8 cellular contexts compared by ENCODE assay signal in the genomic region with DNA sequence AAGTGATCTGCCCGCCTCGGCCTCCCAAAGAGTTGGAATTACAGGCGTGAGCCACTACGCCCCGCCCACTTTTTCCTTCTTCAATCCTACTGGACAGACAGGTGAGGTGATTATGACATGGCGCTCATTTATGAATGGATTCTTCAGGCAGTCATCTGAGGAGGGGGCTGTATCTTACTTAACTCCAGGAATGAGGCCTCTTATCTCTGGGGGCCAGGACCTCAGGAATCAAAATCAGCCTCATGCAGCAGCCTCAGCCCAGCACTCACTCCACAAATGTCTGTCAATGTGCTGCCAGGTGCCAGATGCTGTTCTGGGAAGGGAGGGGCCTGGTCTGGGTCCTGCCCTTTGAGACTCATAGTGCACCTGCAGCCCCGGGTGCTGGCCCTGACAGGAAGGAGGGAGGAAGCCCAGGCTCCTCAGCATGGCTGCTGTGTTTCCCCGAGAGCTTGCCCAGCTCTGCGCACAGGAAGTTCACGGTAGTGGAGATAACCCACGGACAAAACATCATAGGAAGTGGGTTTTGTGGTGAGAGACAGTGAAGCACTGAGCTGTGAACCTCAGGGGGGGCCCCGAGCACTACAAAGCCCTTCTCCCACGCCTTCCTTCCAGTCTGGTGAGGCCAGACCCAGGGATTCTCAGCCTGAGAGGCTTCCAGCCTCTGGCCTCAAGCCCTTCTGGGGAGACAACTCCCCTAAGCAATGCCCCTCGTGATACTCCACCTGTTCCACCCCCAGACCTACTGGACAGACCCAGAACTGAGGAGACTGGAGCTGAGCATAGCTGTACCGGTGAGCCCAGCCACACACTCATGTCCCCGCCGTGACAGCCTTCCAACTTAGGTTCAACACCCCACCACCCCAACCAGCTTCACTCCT. TPM values are rescaled to one million over a fixed set of nuclear protein-coding genes. Genes with fewer than 3 reads are reported as not detected.
DNase-seq lines count a peak whose midpoint lies in the region; ATAC-seq lines count a peak whose summit lies in the region.

No MANE protein-coding gene starts in this region.

- peak overlapping the region in 1 of 2 experiments; percentile 48 for H3K18ac ChIP-seq in mesenchymal stem cell (ENCODE audit: low read depth in 1 of 2, low read length in 2 of 2)

- H3K27ac Mint-ChIP-seq in activated naive CD4-positive, alpha-beta T cell treated with anti-CD3 and anti-CD28 coated beads, Interleukin-2, amount 10 ng/mL, durations not matched to agents 7 days and 5 days = peak overlapping the region; percentile 86
- peak overlapping the region; percentile 62 for H3K27ac Mint-ChIP-seq in stimulated activated effector memory CD8-positive, alpha-beta T cell treated with anti-CD3 and anti-CD28 coated beads, Interleukin-12 subunit alpha, Interleukin-12 subunit beta, amount 100 ng/mL, for 72 hours

- H2BK120ac ChIP-seq in mesenchymal stem cell (ENCODE audit: low read depth, low read length) = no peak overlapping the region

- CTCF ChIA-PET in activated naive CD4-positive, alpha-beta T cell treated with anti-CD3 and anti-CD28 coated beads, Interleukin-2, amount 10 ng/mL, durations not matched to agents 7 days and 5 days (lab: Charles Lee) = interaction anchor here (0.6 to 1.4 kb wide), 6 partner anchors 20 to 656 kb away, joined by 3 to 4 read pairs (median 3); no protein-coding TSS in a partner anchor

- H3K14ac ChIP-seq in mesenchymal stem cell (ENCODE audit: low read length in 2 of 2) = peak overlapping the region in 1 of 2 experiments; percentile 11

- peak overlapping the region; percentile 21 to 37 for H2BK12ac ChIP-seq in mesenchymal stem cell (ENCODE audit: low read length in 2 of 2)

- H3K27ac ChIP-seq in mesenchymal stem cell (ENCODE audit: low read length, poor library complexity, severe bottlenecking) = peak overlapping the region; percentile 24

- 76% methylated on average over 14 of the region's 17 CpGs for WGBS in mesenchymal stem cell

- DNase-seq in CMK (ENCODE audit: low read depth) = peak; percentile 92
- DNase-seq in T follicular helper cell (ENCODE audit: low read depth) = peak; percentile 84
- peak; percentile 96 for DNase-seq in activated naive CD4-positive, alpha-beta T cell treated with anti-CD3 and anti-CD28 coated beads, Interleukin-2, amount 10 ng/mL, durations not matched to agents 7 days and 5 days
- DNase-seq in mesenchymal stem cell = no peak
- DNase-seq in stimulated activated effector memory CD8-positive, alpha-beta T cell treated with anti-CD3 and anti-CD28 coated beads, Interleukin-12 subunit alpha, Interleukin-12 subunit beta, amount 100 ng/mL, for 72 hours (ENCODE audit: low spot score in 2 of 2) = peak; percentile 72 to 92
- DNase-seq in HPDE6-E6E7 (ENCODE audit: extremely low spot score) = no peak

- peaks cover 63% of the 10 kb centered on the region for H3K4me1 Mint-ChIP-seq in activated naive CD4-positive, alpha-beta T cell treated with anti-CD3 and anti-CD28 coated beads, Interleukin-2, amount 10 ng/mL, durations not matched to agents 7 days and 5 days
- peaks cover 50% of the 10 kb centered on the region for H3K4me1 Mint-ChIP-seq in stimulated activated effector memory CD8-positive, alpha-beta T cell treated with anti-CD3 and anti-CD28 coated beads, Interleukin-12 subunit alpha, Interleukin-12 subunit beta, amount 100 ng/mL, for 72 hours

- H3K23ac ChIP-seq in mesenchymal stem cell (ENCODE audit: low read length in 2 of 2) = peak overlapping the region in 1 of 2 experiments; percentile 14

- no peak overlapping the region for H3K4ac ChIP-seq in mesenchymal stem cell (ENCODE audit: low read depth in 1 of 2, low read length in 2 of 2)

- H3K4me1 ChIP-seq in mesenchymal stem cell (ENCODE audit: control insufficient read depth, insufficient read depth, low read depth, low read length) = peaks cover 19% of the 10 kb centered on the region

- no peak overlapping the region for H2AFZ ChIP-seq in mesenchymal stem cell (ENCODE audit: low read depth, low read length)

- H3K4me3 ChIP-seq in mesenchymal stem cell (ENCODE audit: insufficient read depth in 1 of 2, low read depth in 1 of 2, low read length in 2 of 2) = no peak overlapping the region

- peak overlapping the region; percentile 11 for H3K4me3 Mint-ChIP-seq in activated naive CD4-positive, alpha-beta T cell treated with anti-CD3 and anti-CD28 coated beads, Interleukin-2, amount 10 ng/mL, durations not matched to agents 7 days and 5 days
- H3K4me3 Mint-ChIP-seq in stimulated activated effector memory CD8-positive, alpha-beta T cell treated with anti-CD3 and anti-CD28 coated beads, Interleukin-12 subunit alpha, Interleukin-12 subunit beta, amount 100 ng/mL, for 72 hours = peak overlapping the region; percentile 60

- no peak overlapping the region for H3K4me2 ChIP-seq in mesenchymal stem cell (ENCODE audit: low read length, poor library complexity, severe bottlenecking)

- H2BK15ac ChIP-seq in mesenchymal stem cell (ENCODE audit: low read depth, poor library complexity, severe bottlenecking) = no peak overlapping the region

- no peaks in the 10 kb centered on the region for H3K79me1 ChIP-seq in mesenchymal stem cell (replicated peaks; ENCODE audit: low read length, poor library complexity, severe bottlenecking)

- no peaks in the 10 kb centered on the region for H3K9me3 Mint-ChIP-seq in activated naive CD4-positive, alpha-beta T cell treated with anti-CD3 and anti-CD28 coated beads, Interleukin-2, amount 10 ng/mL, durations not matched to agents 7 days and 5 days
- no peaks in the 10 kb centered on the region for H3K9me3 Mint-ChIP-seq in stimulated activated effector memory CD8-positive, alpha-beta T cell treated with anti-CD3 and anti-CD28 coated beads, Interleukin-12 subunit alpha, Interleukin-12 subunit beta, amount 100 ng/mL, for 72 hours

- no peaks in the 10 kb centered on the region for H3K9me3 ChIP-seq in mesenchymal stem cell (ENCODE audit: control insufficient read depth, low read length)

- H3K36me3 ChIP-seq in mesenchymal stem cell (ENCODE audit: control insufficient read depth in 1 of 2, insufficient read depth in 2 of 2, low read depth in 1 of 2, low read length in 2 of 2) = no peaks in the 10 kb centered on the region

- ATAC-seq in GM19452 (IDR thresholded peaks at IDR 0.05; ENCODE audit: unreplicated experiment) = peak; percentile 98
- peak; percentile 94 for ATAC-seq in HG03520 (IDR thresholded peaks at IDR 0.05; ENCODE audit: unreplicated experiment)
- ATAC-seq in stimulated activated effector memory CD8-positive, alpha-beta T cell treated with anti-CD3 and anti-CD28 coated beads, Interleukin-12 subunit alpha, Interleukin-12 subunit beta, amount 100 ng/mL, for 72 hours = peak; percentile 98

- no peak overlapping the region for H3K9ac ChIP-seq in mesenchymal stem cell (ENCODE audit: low read length)

- H3K27me3 ChIP-seq in mesenchymal stem cell (ENCODE audit: control insufficient read depth in 1 of 2, insufficient read depth in 1 of 2, low read length in 2 of 2) = peaks cover 0 to 5% of the 10 kb centered on the region in 2 experiments

- H4K91ac ChIP-seq in mesenchymal stem cell (ENCODE audit: low read length) = no peak overlapping the region

- peaks cover 45% of the 10 kb centered on the region for H3K36me3 Mint-ChIP-seq in activated naive CD4-positive, alpha-beta T cell treated with anti-CD3 and anti-CD28 coated beads, Interleukin-2, amount 10 ng/mL, durations not matched to agents 7 days and 5 days
- peaks cover 48% of the 10 kb centered on the region for H3K36me3 Mint-ChIP-seq in stimulated activated effector memory CD8-positive, alpha-beta T cell treated with anti-CD3 and anti-CD28 coated beads, Interleukin-12 subunit alpha, Interleukin-12 subunit beta, amount 100 ng/mL, for 72 hours

- peaks cover 13% of the 10 kb centered on the region for H3K27me3 Mint-ChIP-seq in activated naive CD4-positive, alpha-beta T cell treated with anti-CD3 and anti-CD28 coated beads, Interleukin-2, amount 10 ng/mL, durations not matched to agents 7 days and 5 days

- no peak overlapping the region for H4K8ac ChIP-seq in mesenchymal stem cell (ENCODE audit: low read length)

- peak overlapping the region; percentile 21 for H2BK5ac ChIP-seq in mesenchymal stem cell (ENCODE audit: low read depth, low read length, poor library complexity, severe bottlenecking)

- peak overlapping the region; percentile 69 for H2AK5ac ChIP-seq in mesenchymal stem cell (ENCODE audit: low read length, severe bottlenecking)

RNA-seq across cellular contexts. Expression of a gene that starts 22.3 kb away (rescaled TPM):
- 20.7 TPM for polyA plus RNA-seq in mesenchymal stem cell (2013, experiment 1 of 2)
- 20.7 TPM for polyA plus RNA-seq in mesenchymal stem cell (2013, experiment 2 of 2)

RNA-seq across cellular contexts. Expression of a gene that starts 22.4 kb away (rescaled TPM):
- polyA plus RNA-seq in mesenchymal stem cell (2013, experiment 1 of 2) = not detected
- polyA plus RNA-seq in mesenchymal stem cell (2013, experiment 2 of 2) = not detected

RNA-seq across cellular contexts. Expression of a gene that starts 44.9 kb away (rescaled TPM):
- not detected for polyA plus RNA-seq in mesenchymal stem cell (2013, experiment 1 of 2)
- polyA plus RNA-seq in mesenchymal stem cell (2013, experiment 2 of 2) = not detected

RNA-seq across cellular contexts. Expression of a gene that starts 55.8 kb away (rescaled TPM):
- polyA plus RNA-seq in mesenchymal stem cell (2013, experiment 1 of 2) = 2.5 TPM
- 2.2 TPM for polyA plus RNA-seq in mesenchymal stem cell (2013, experiment 2 of 2)

Comparison
In these comparisons a context has a peak if more than half of its experiments do, and no peak if none do; other contexts are left out.
1. DNase-seq: peak in CMK (single experiment), T follicular helper cell (single experiment), activated naive CD4-positive, alpha-beta T cell treated with anti-CD3 and anti-CD28 coated beads, Interleukin-2, amount 10 ng/mL, durations not matched to agents 7 days and 5 days (single experiment) and stimulated activated effector memory CD8-positive, alpha-beta T cell treated with anti-CD3 and anti-CD28 coated beads, Interleukin-12 subunit alpha, Interleukin-12 subunit beta, amount 100 ng/mL, for 72 hours (2 of 2); none in mesenchymal stem cell (single experiment) and HPDE6-E6E7 (single experiment).
2. Peak in every context shown above with its lines, with median percentiles within 50 percentile points of each other: ATAC-seq.